In genomic region chr4:4541040-4541631, GRCh38 we compare ENCODE assay signal across 8 cellular contexts. TPM values are rescaled to one million over a fixed set of nuclear protein-coding genes. Genes with fewer than 3 reads are reported as not detected.
DNase-seq lines count a peak whose midpoint lies in the region; ATAC-seq and TF ChIP-seq lines count a peak whose summit lies in the region.

No MANE protein-coding gene starts in this region.

- DNase-seq in COLO829 (ENCODE audit: low spot score), result peak; percentile 14
- DNase-seq in LoVo (ENCODE audit: low spot score), result peak; percentile 61
- peak; percentile 40 for DNase-seq in activated CD4-positive, alpha-beta memory T cell treated with anti-CD3 and anti-CD28 coated beads, Interleukin-2, amount 10 ng/mL, durations not matched to agents 7 days and 5 days
- peak; percentile 78 for DNase-seq in fibroblast of villous mesenchyme (ENCODE audit: low read depth)
- no peak for DNase-seq in NCI-H2107 treated with DMSO at 0.1 percent for 48 hours (lab: John Stamatoyannopoulos, UW; ENCODE audit: unreplicated experiment)
- no peak for DNase-seq in middle frontal gyrus (ENCODE audit: extremely low spot score, low spot score)

- no peaks in the 10 kb centered on the region for H3K9me2 ChIP-seq in neural cell (ENCODE audit: insufficient read depth, low read length)

- no peak for TF ChIP-seq EP300 in neural cell (conservative IDR thresholded peaks at IDR 0.05; ENCODE audit: poor library complexity, severe bottlenecking)

- H3K27me3 Mint-ChIP-seq in activated CD4-positive, alpha-beta memory T cell treated with anti-CD3 and anti-CD28 coated beads, Interleukin-2, amount 10 ng/mL, durations not matched to agents 7 days and 5 days, result no peaks in the 10 kb centered on the region

- H2AFZ ChIP-seq in neural cell (ENCODE audit: low read depth, low read length), result peak overlapping the region; percentile 87

- H3K36me3 ChIP-seq in neural cell (ENCODE audit: insufficient read depth, low read length), result no peaks in the 10 kb centered on the region

- H3K4me3 Mint-ChIP-seq in activated CD4-positive, alpha-beta memory T cell treated with anti-CD3 and anti-CD28 coated beads, Interleukin-2, amount 10 ng/mL, durations not matched to agents 7 days and 5 days, result peak overlapping the region; percentile 94

- H3K27ac ChIP-seq in neural cell (ENCODE audit: low read length), result peak overlapping the region; percentile 79

- CTCF ChIA-PET in activated CD4-positive, alpha-beta memory T cell treated with anti-CD3 and anti-CD28 coated beads, Interleukin-2, amount 10 ng/mL, durations not matched to agents 7 days and 5 days (lab: Charles Lee), result interaction anchor here (1.0 to 1.4 kb wide), 4 partner anchors 17 to 293 kb away, joined by 3 to 4 read pairs (median 3); partner anchors contain the start of gene TMEM128

- H4K20me1 ChIP-seq in neural cell (ENCODE audit: insufficient read depth), result no peaks in the 10 kb centered on the region

- H3F3A ChIP-seq in neural cell (ENCODE audit: insufficient read depth, low read length, poor library complexity, severe bottlenecking), result no peaks in the 10 kb centered on the region

- peaks cover 8% of the 10 kb centered on the region for H3K36me3 Mint-ChIP-seq in activated CD4-positive, alpha-beta memory T cell treated with anti-CD3 and anti-CD28 coated beads, Interleukin-2, amount 10 ng/mL, durations not matched to agents 7 days and 5 days (ENCODE audit: low read depth)

- no peak for TF ChIP-seq RAD21 in neural cell (conservative IDR thresholded peaks at IDR 0.05)

- H3K27me3 ChIP-seq in neural cell (ENCODE audit: insufficient read depth, low read depth, low read length), result no peaks in the 10 kb centered on the region

- peak overlapping the region; percentile 87 for H3K27ac Mint-ChIP-seq in activated CD4-positive, alpha-beta memory T cell treated with anti-CD3 and anti-CD28 coated beads, Interleukin-2, amount 10 ng/mL, durations not matched to agents 7 days and 5 days

- no peak for TF ChIP-seq CTCF in fibroblast of villous mesenchyme (IDR thresholded peaks at IDR 0.05; ENCODE audit: insufficient read depth, low read depth, low read length)
- no peak for TF ChIP-seq CTCF in neural cell (IDR thresholded peaks at IDR 0.05; ENCODE audit: poor library complexity, severe bottlenecking)

- ATAC-seq in GM21529 (IDR thresholded peaks at IDR 0.05; ENCODE audit: unreplicated experiment), result peak; percentile 51

- no peaks in the 10 kb centered on the region for H3K9me3 Mint-ChIP-seq in activated CD4-positive, alpha-beta memory T cell treated with anti-CD3 and anti-CD28 coated beads, Interleukin-2, amount 10 ng/mL, durations not matched to agents 7 days and 5 days

- peaks cover 48% of the 10 kb centered on the region for H3K79me2 ChIP-seq in neural cell (replicated peaks; ENCODE audit: insufficient read depth, low read length)

- POLR2A ChIA-PET in activated CD4-positive, alpha-beta memory T cell treated with anti-CD3 and anti-CD28 coated beads, Interleukin-2, amount 10 ng/mL, durations not matched to agents 7 days and 5 days (lab: Charles Lee), result interaction anchor here (0.6 to 3.8 kb wide), 13 partner anchors 8 to 293 kb away, joined by 3 to 30 read pairs (median 4); partner anchors contain the start of gene TMEM128

- H3K9me3 ChIP-seq in neural cell (ENCODE audit: low read length), result no peaks in the 10 kb centered on the region

- peak overlapping the region; percentile 97 for H3K4me2 ChIP-seq in neural cell (ENCODE audit: low read length)

- peak overlapping the region; percentile 89 for H3K9ac ChIP-seq in neural cell (ENCODE audit: low read length)

- peaks cover 47% of the 10 kb centered on the region for H3K4me1 Mint-ChIP-seq in activated CD4-positive, alpha-beta memory T cell treated with anti-CD3 and anti-CD28 coated beads, Interleukin-2, amount 10 ng/mL, durations not matched to agents 7 days and 5 days

- peak overlapping the region; percentile 92 for H3K4me3 ChIP-seq in fibroblast of villous mesenchyme (ENCODE audit: low read depth, low read length)
- peak overlapping the region; percentile 93 for H3K4me3 ChIP-seq in neural cell (ENCODE audit: low read length)

TF ChIP-seq in neural cell, 6 proteins besides CTCF, POLR2A, EP300 and RAD21:
- TF ChIP-seq TAF1 (IDR thresholded peaks at IDR 0.05; ENCODE audit: low read depth) (no peak), EZH2 (IDR thresholded peaks at IDR 0.05; ENCODE audit: borderline replicate concordance, insufficient read depth, low read length, poor library complexity, severe bottlenecking) (no peak), MXI1 (conservative IDR thresholded peaks at IDR 0.05; ENCODE audit: poor library complexity, severe bottlenecking) (no peak), SMC3 (conservative IDR thresholded peaks at IDR 0.05; ENCODE audit: poor library complexity) (no peak)
- TF ChIP-seq, protein P1, sequence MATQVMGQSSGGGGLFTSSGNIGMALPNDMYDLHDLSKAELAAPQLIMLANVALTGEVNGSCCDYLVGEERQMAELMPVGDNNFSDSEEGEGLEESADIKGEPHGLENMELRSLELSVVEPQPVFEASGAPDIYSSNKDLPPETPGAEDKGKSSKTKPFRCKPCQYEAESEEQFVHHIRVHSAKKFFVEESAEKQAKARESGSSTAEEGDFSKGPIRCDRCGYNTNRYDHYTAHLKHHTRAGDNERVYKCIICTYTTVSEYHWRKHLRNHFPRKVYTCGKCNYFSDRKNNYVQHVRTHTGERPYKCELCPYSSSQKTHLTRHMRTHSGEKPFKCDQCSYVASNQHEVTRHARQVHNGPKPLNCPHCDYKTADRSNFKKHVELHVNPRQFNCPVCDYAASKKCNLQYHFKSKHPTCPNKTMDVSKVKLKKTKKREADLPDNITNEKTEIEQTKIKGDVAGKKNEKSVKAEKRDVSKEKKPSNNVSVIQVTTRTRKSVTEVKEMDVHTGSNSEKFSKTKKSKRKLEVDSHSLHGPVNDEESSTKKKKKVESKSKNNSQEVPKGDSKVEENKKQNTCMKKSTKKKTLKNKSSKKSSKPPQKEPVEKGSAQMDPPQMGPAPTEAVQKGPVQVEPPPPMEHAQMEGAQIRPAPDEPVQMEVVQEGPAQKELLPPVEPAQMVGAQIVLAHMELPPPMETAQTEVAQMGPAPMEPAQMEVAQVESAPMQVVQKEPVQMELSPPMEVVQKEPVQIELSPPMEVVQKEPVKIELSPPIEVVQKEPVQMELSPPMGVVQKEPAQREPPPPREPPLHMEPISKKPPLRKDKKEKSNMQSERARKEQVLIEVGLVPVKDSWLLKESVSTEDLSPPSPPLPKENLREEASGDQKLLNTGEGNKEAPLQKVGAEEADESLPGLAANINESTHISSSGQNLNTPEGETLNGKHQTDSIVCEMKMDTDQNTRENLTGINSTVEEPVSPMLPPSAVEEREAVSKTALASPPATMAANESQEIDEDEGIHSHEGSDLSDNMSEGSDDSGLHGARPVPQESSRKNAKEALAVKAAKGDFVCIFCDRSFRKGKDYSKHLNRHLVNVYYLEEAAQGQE (IDR thresholded peaks at IDR 0.05; ENCODE audit: borderline replicate concordance), result no peak
TF ChIP-seq in neural cell: peak in this region for 0.

RNA-seq across cellular contexts. Expression of gene STX18, which starts 0.7 kb away (rescaled TPM):
- 10 to 100 TPM; 22.8 to 26.5 TPM for total RNA-seq in activated CD4-positive, alpha-beta memory T cell treated with anti-CD3 and anti-CD28 coated beads, Interleukin-2, amount 10 ng/mL, durations not matched to agents 7 days and 5 days
- 24.2 TPM in 2 replicates for total RNA-seq in fibroblast of villous mesenchyme
- polyA plus RNA-seq in neural cell, result 43.7 and 64.5 TPM in 2 replicates
- polyA minus RNA-seq in neural cell, result 39.0 and 42.8 TPM in 2 replicates

Comparison
In these comparisons a context has a peak if more than half of its experiments do, and no peak if none do; other contexts are left out.
1. DNase-seq: peak in COLO829 (single experiment), LoVo (single experiment), activated CD4-positive, alpha-beta memory T cell treated with anti-CD3 and anti-CD28 coated beads, Interleukin-2, amount 10 ng/mL, durations not matched to agents 7 days and 5 days (single experiment) and fibroblast of villous mesenchyme (single experiment); none in NCI-H2107 treated with DMSO at 0.1 percent for 48 hours (single experiment) and middle frontal gyrus (single experiment).